Comparison of ENCODE assay signal across 14 cellular contexts in genomic region chr6:148329568-148330299, GRCh38. TPM values are rescaled to one million over a fixed set of nuclear protein-coding genes. Genes with fewer than 3 reads are reported as not detected.
DNase-seq lines count a peak whose midpoint lies in the region; ATAC-seq, FAIRE-seq and TF ChIP-seq lines count a peak whose summit lies in the region.
"Had no signal": no experiment of that assay in that cellular context is flagged by ENCODE, and none has a peak within 500 bp of the region (broad histone marks: within the 10 kb centered on the region; RNA-seq: fewer than 3 reads in every experiment).

No MANE protein-coding gene starts in this region.

- peaks cover 30% of the 10 kb centered on the region for H3K4me1 Mint-ChIP-seq in endothelial cell (ENCODE audit: unreplicated experiment)
- no peaks in the 10 kb centered on the region for H3K4me1 Mint-ChIP-seq in CD8-positive, alpha-beta T cell (ENCODE audit: low read depth)
- H3K4me1 Mint-ChIP-seq: activated CD8-positive, alpha-beta memory T cell treated with anti-CD3 and anti-CD28 coated beads, Interleukin-2, amount 10 ng/mL, durations not matched to agents 7 days and 5 days had no signal

- H3K9me3 ChIP-seq in A673 (ENCODE audit: low read depth, low read length, poor library complexity, severe bottlenecking) (no peaks in the 10 kb centered on the region), PC-3 (ENCODE audit: low read length) (no peaks in the 10 kb centered on the region), mesodermal cell (ENCODE audit: control insufficient read depth, low read length) (no peaks in the 10 kb centered on the region)
- no peaks in the 10 kb centered on the region for H3K9me3 ChIP-seq in CD8-positive, alpha-beta T cell (ENCODE audit: low read length)
- H3K9me3 ChIP-seq: A549, psoas muscle had no signal

- no peaks in the 10 kb centered on the region for H3K36me3 Mint-ChIP-seq in endothelial cell (ENCODE audit: low read depth, unreplicated experiment)
- H3K36me3 Mint-ChIP-seq in CD8-positive, alpha-beta T cell = no peaks in the 10 kb centered on the region
- H3K36me3 Mint-ChIP-seq: activated CD8-positive, alpha-beta memory T cell treated with anti-CD3 and anti-CD28 coated beads, Interleukin-2, amount 10 ng/mL, durations not matched to agents 7 days and 5 days had no signal

- no peaks in the 10 kb centered on the region for H3K79me2 ChIP-seq in PC-3 (ENCODE audit: low read length)

- H2AFZ ChIP-seq in PC-3 (ENCODE audit: low read length) = no peak overlapping the region

- no peaks in the 10 kb centered on the region for H4K20me1 ChIP-seq in PC-3 (ENCODE audit: low read length)

- H3K4me2 ChIP-seq in PC-3 (ENCODE audit: low read length) = 0 out of 2 replicates have a peak overlapping the region, but pooled peaks have one; percentile 20
- H3K4me2 ChIP-seq: A549 had no signal

- no peaks in the 10 kb centered on the region for H3K36me3 ChIP-seq in A673 (ENCODE audit: insufficient read depth, low read length, poor library complexity, severe bottlenecking)
- no peaks in the 10 kb centered on the region for H3K36me3 ChIP-seq in PC-3 (ENCODE audit: low read depth, low read length)
- H3K36me3 ChIP-seq in mesodermal cell (ENCODE audit: control insufficient read depth, insufficient read depth, low read length) = no peaks in the 10 kb centered on the region
- H3K36me3 ChIP-seq in CD8-positive, alpha-beta T cell (ENCODE audit: insufficient read depth, low read length) = no peaks in the 10 kb centered on the region

- no peak for TF ChIP-seq POLR2A in GM12891 (IDR thresholded peaks at IDR 0.05; ENCODE audit: low read depth, low read length)

- no peaks in the 10 kb centered on the region for H3F3A ChIP-seq in PC-3 (ENCODE audit: low read length, unreplicated experiment)

- H3K27me3 ChIP-seq in A673 (replicated peaks; ENCODE audit: insufficient read depth, low read depth, low read length, poor library complexity) = no peaks in the 10 kb centered on the region
- H3K27me3 ChIP-seq in PC-3 (ENCODE audit: low read length) = no peaks in the 10 kb centered on the region
- H3K27me3 ChIP-seq in CD8-positive, alpha-beta T cell (ENCODE audit: insufficient read depth, low read length) = no peaks in the 10 kb centered on the region

- POLR2A ChIA-PET in A673 (lab: Charles Lee; ENCODE audit: low non-redundant PET) (interaction anchor here (0.5 to 0.6 kb wide), 2 partner anchors 24 to 29 kb away, joined by 3 to 13 read pairs; no protein-coding TSS in a partner anchor), PC-3 (lab: Charles Lee; ENCODE audit: unreplicated experiment) (no interaction called here)
- POLR2A ChIA-PET in CD8-positive, alpha-beta T cell (lab: Charles Lee) = no interaction called here

- WGBS in mesodermal cell (ENCODE audit: insufficient coverage in 2 of 2), 2 experiments = 91 to 92% methylated on average over 4 to 5 of the region's 6 CpGs

- H3K27ac Mint-ChIP-seq in endothelial cell (ENCODE audit: unreplicated experiment) = peak overlapping the region; percentile 61
- no peak overlapping the region for H3K27ac Mint-ChIP-seq in CD8-positive, alpha-beta T cell
- H3K27ac Mint-ChIP-seq: activated CD8-positive, alpha-beta memory T cell treated with anti-CD3 and anti-CD28 coated beads, Interleukin-2, amount 10 ng/mL, durations not matched to agents 7 days and 5 days had no signal

- no peaks in the 10 kb centered on the region for H3K9me2 ChIP-seq in PC-3 (replicated peaks; ENCODE audit: low read length)

- H3K9me3 Mint-ChIP-seq in endothelial cell (ENCODE audit: unreplicated experiment) = no peaks in the 10 kb centered on the region
- no peaks in the 10 kb centered on the region for H3K9me3 Mint-ChIP-seq in CD8-positive, alpha-beta T cell

- peak; percentile 31; the same call in 1 of the 2 replicates for ATAC-seq in PC-3
- no peak for ATAC-seq in CD8-positive, alpha-beta T cell
- ATAC-seq: A549; activated CD8-positive, alpha-beta memory T cell treated with anti-CD3 and anti-CD28 coated beads, Interleukin-2, amount 10 ng/mL, durations not matched to agents 7 days and 5 days had no signal

- H3K4me3 Mint-ChIP-seq in endothelial cell (ENCODE audit: unreplicated experiment) = no peak overlapping the region
- no peak overlapping the region for H3K4me3 Mint-ChIP-seq in CD8-positive, alpha-beta T cell
- H3K4me3 Mint-ChIP-seq: activated CD8-positive, alpha-beta memory T cell treated with anti-CD3 and anti-CD28 coated beads, Interleukin-2, amount 10 ng/mL, durations not matched to agents 7 days and 5 days had no signal

- DNase-seq in A673 (ENCODE audit: low spot score) (peak; percentile 65), PC-3 (peak; percentile 43), endothelial cell (ENCODE audit: low spot score) (no peak), cerebellar cortex (ENCODE audit: low spot score) (no peak), GM12891 (ENCODE audit: insufficient read length, low spot score) (no peak), NCI-H524 (lab: John Stamatoyannopoulos, UW) (no peak)
- no peak for DNase-seq in CD8-positive, alpha-beta T cell
- DNase-seq: activated CD8-positive, alpha-beta memory T cell treated with anti-CD3 and anti-CD28 coated beads, Interleukin-2, amount 10 ng/mL, durations not matched to agents 7 days and 5 days; GDM1; psoas muscle had no signal

- no peak overlapping the region for H3K4me3 ChIP-seq in A673 (ENCODE audit: low read depth, low read length, poor library complexity, severe bottlenecking)
- H3K4me3 ChIP-seq in PC-3 (ENCODE audit: low read length) = no peak overlapping the region
- H3K4me3 ChIP-seq in mesodermal cell (ENCODE audit: extremely low read depth, insufficient read depth, low read length, poor library complexity, severe bottlenecking) = no peak overlapping the region
- no peak overlapping the region for H3K4me3 ChIP-seq in CD8-positive, alpha-beta T cell (ENCODE audit: low read depth, low read length)
- H3K4me3 ChIP-seq: A549, psoas muscle had no signal

- FAIRE-seq in GM12891 (lab: Jason Lieb, UNC) = no peak
- FAIRE-seq: A549, colon, keratinocyte had no signal

- H3K9ac ChIP-seq in PC-3 (ENCODE audit: low read length) = no peak overlapping the region

- no peaks in the 10 kb centered on the region for H3K27me3 Mint-ChIP-seq in endothelial cell (ENCODE audit: unreplicated experiment)
- H3K27me3 Mint-ChIP-seq in CD8-positive, alpha-beta T cell (ENCODE audit: low read depth) = peaks cover 29% of the 10 kb centered on the region

- peak overlapping the region; percentile 55 for H3K27ac ChIP-seq in A673 (ENCODE audit: low read depth, low read length, poor library complexity, severe bottlenecking)
- peak overlapping the region; percentile 22; the same call in 1 of the 2 replicates for H3K27ac ChIP-seq in PC-3 (ENCODE audit: low read length)
- peak overlapping the region; percentile 86 for H3K27ac ChIP-seq in mesodermal cell (ENCODE audit: low read depth, low read length, severe bottlenecking)
- no peak overlapping the region for H3K27ac ChIP-seq in CD8-positive, alpha-beta T cell (ENCODE audit: low read depth, low read length)
- H3K27ac ChIP-seq: A549, psoas muscle had no signal

- intact Hi-C loops in A673 (cut with micrococcal nuclease; ENCODE audit: unreplicated experiment) (no loop called here), PC-3 (cut with micrococcal nuclease) (no loop called here)
- intact Hi-C loops in CD8-positive, alpha-beta T cell (cut with DNase I, micrococcal nuclease) = no loop called here

- TF ChIP-seq CTCF in A673 (conservative IDR thresholded peaks at IDR 0.05; ENCODE audit: low read depth, low read length) (no peak), PC-3 (conservative IDR thresholded peaks at IDR 0.05; ENCODE audit: low read depth, low read length) (no peak), endothelial cell (IDR thresholded peaks at IDR 0.05; ENCODE audit: unreplicated experiment) (no peak)
- no peak for TF ChIP-seq CTCF in CD8-positive, alpha-beta T cell (IDR thresholded peaks at IDR 0.05)

- BruUV-seq in A673 (replicated peaks; lab: Mats Ljungman, UMichigan) = no TSS peak
- BruUV-seq in PC-3 (replicated peaks; lab: Mats Ljungman, UMichigan) = no TSS peak

- peaks cover 39% of the 10 kb centered on the region for H3K4me1 ChIP-seq in A673 (ENCODE audit: insufficient read depth, low read length, poor library complexity, severe bottlenecking)
- peaks cover 15% of the 10 kb centered on the region; the same call in 1 of the 2 replicates for H3K4me1 ChIP-seq in PC-3 (ENCODE audit: insufficient read depth, low read length)
- peaks cover 12% of the 10 kb centered on the region for H3K4me1 ChIP-seq in mesodermal cell (ENCODE audit: control insufficient read depth, insufficient read depth, low read length, poor library complexity, severe bottlenecking)
- H3K4me1 ChIP-seq in CD8-positive, alpha-beta T cell (ENCODE audit: insufficient read depth, low read length) = no peaks in the 10 kb centered on the region
- H3K4me1 ChIP-seq: A549 had no signal

- CTCF ChIA-PET in A673 (lab: Charles Lee) = interaction anchor here (0.7 kb wide), 1 partner anchor 1546 kb away, joined by 3 read pairs; no protein-coding TSS in a partner anchor
- CTCF ChIA-PET in PC-3 (lab: Charles Lee) = no interaction called here
- CTCF ChIA-PET in CD8-positive, alpha-beta T cell (lab: Charles Lee) = no interaction called here

TF ChIP-seq in GM12891, 5 proteins besides CTCF, POLR2A, EP300 and RAD21:
- TF ChIP-seq SPI1 (IDR thresholded peaks at IDR 0.05; ENCODE audit: low read depth, low read length) (no peak), POLR2AphosphoS5 (IDR thresholded peaks at IDR 0.05; ENCODE audit: low read depth, low read length) (no peak), TAF1 (IDR thresholded peaks at IDR 0.05; ENCODE audit: low read depth, low read length) (no peak), PAX5 (IDR thresholded peaks at IDR 0.05; ENCODE audit: insufficient read depth, low read length, severe bottlenecking) (no peak), POU2F2 (IDR thresholded peaks at IDR 0.05; ENCODE audit: low read depth, low read length) (no peak)

RNA-seq across cellular contexts. Expression of gene SASH1, which starts 12.9 kb away (rescaled TPM):
- total RNA-seq in A673 (2021) (19.2 and 21.7 TPM in 2 replicates), PC-3 (2014; rRNA removed) (9.8 and 10.5 TPM in 2 replicates), endothelial cell (ENCODE audit: unreplicated experiment) (138 TPM)
- polyA plus RNA-seq in mesodermal cell (2013, experiment 1 of 2) = 42.4 TPM
- 35.2 TPM for polyA plus RNA-seq in mesodermal cell (2013, experiment 2 of 2)
- 0.17 TPM for polyA plus RNA-seq in GM12891 (2012; ENCODE audit: low read depth, missing spikeins)
- under 1 TPM in 1 of 2 experiments, not detected in 1; 0.05 TPM for total RNA-seq in CD8-positive, alpha-beta T cell

Comparison
In these comparisons a context has a peak if more than half of its experiments do, and no peak if none do; other contexts are left out.
1. DNase-seq: peak in A673 (single experiment) and PC-3 (single experiment); none in endothelial cell (single experiment), cerebellar cortex (single experiment), GM12891 (single experiment), CD8-positive, alpha-beta T cell (0 of 7) and NCI-H524 (0 of 2).
2. RNA of gene SASH1, which starts 12.9 kb away (total RNA-seq): 138 TPM in endothelial cell (single experiment), 19.2 to 21.7 TPM in A673 and 9.8 to 10.5 TPM in PC-3; 0.05 TPM in CD8-positive, alpha-beta T cell; every median in the first group is over 10 times any median in the second.